15 cellular contexts compared by ENCODE assay signal in genomic region chr12:115763982-115764621, GRCh38.
DNase-seq lines count a peak whose midpoint lies in the region; ATAC-seq and TF ChIP-seq lines count a peak whose summit lies in the region.
"Had no signal": no experiment of that assay in that cellular context is flagged by ENCODE, and none has a peak within 500 bp of the region (broad histone marks: within the 10 kb centered on the region; RNA-seq: fewer than 3 reads in every experiment).

No MANE protein-coding gene starts in this region.

- no peaks in the 10 kb centered on the region for H3K36me3 ChIP-seq in SJCRH30
- H3K36me3 ChIP-seq in trophoblast cell (ENCODE audit: control insufficient read depth in 1 of 2, insufficient read depth in 2 of 2, low read length in 2 of 2): no peaks in the 10 kb centered on the region
- no peaks in the 10 kb centered on the region for H3K36me3 ChIP-seq in OCI-LY7 (ENCODE audit: insufficient read depth, low read length)
- H3K36me3 ChIP-seq: thoracic aorta had no signal

- peak; percentile 48 for DNase-seq in EH (ENCODE audit: low read depth)
- DNase-seq in NCI-H1105 treated with DMSO at 0.1 percent for 48 hours (lab: John Stamatoyannopoulos, UW): peak; percentile 84
- DNase-seq in SJCRH30: peak; percentile 5 to 7
- DNase-seq in trophoblast cell: no peak
- no peak for DNase-seq in NCI-H1694 (lab: John Stamatoyannopoulos, UW)
- no peak for DNase-seq in caudate nucleus (lab: John Stamatoyannopoulos, UW)
- DNase-seq in OCI-LY7 (ENCODE audit: low spot score): no peak
- DNase-seq: activated CD8-positive, alpha-beta memory T cell treated with anti-CD3 and anti-CD28 coated beads for 24 hours; cortex of kidney; GOT3; kidney glomerular epithelial cell; NCI-H2171 treated with DMSO at 0.1 percent for 48 hours had no signal

- TF ChIP-seq CTCF in OCI-LY7 (conservative IDR thresholded peaks at IDR 0.05; ENCODE audit: low read length): no peak

- H3K4ac ChIP-seq in trophoblast cell (ENCODE audit: low read depth, low read length): no peak overlapping the region

- no peak overlapping the region for H3K4me2 ChIP-seq in trophoblast cell (ENCODE audit: low read length)
- H3K4me2 ChIP-seq in OCI-LY7 (ENCODE audit: low read length): no peak overlapping the region

- intact Hi-C loops in OCI-LY7 (cut with micrococcal nuclease; ENCODE audit: unreplicated experiment): no loop called here

- no peak overlapping the region for H2AK5ac ChIP-seq in trophoblast cell (ENCODE audit: low read length)

- no peak overlapping the region for H4K12ac ChIP-seq in trophoblast cell (ENCODE audit: low read depth, low read length)

- H3K18ac ChIP-seq in trophoblast cell (ENCODE audit: low read length): no peak overlapping the region

- no peak overlapping the region for H2BK120ac ChIP-seq in trophoblast cell (ENCODE audit: insufficient read depth, low read length, poor library complexity)

- H4K91ac ChIP-seq in trophoblast cell (ENCODE audit: low read depth, low read length): peak overlapping the region; percentile 20

- POLR2A ChIA-PET in OCI-LY7 (lab: Charles Lee): no interaction called here

- H4K8ac ChIP-seq in trophoblast cell (ENCODE audit: low read depth, low read length): no peak overlapping the region

- H3K79me2 ChIP-seq in trophoblast cell (ENCODE audit: control insufficient read depth, insufficient read depth, low read length, poor library complexity) (no peaks in the 10 kb centered on the region), OCI-LY7 (ENCODE audit: insufficient read depth, low read depth, low read length) (no peaks in the 10 kb centered on the region)

- BruUV-seq in OCI-LY7 (replicated peaks; lab: Mats Ljungman, UMichigan): no TSS peak

- H3K27me3 ChIP-seq in SJCRH30 (no peaks in the 10 kb centered on the region; the same call in 1 of the 2 replicates), trophoblast cell (ENCODE audit: insufficient read depth, low read length) (no peaks in the 10 kb centered on the region)
- H3K27me3 ChIP-seq: body of pancreas had no signal

- no peak overlapping the region for H2BK5ac ChIP-seq in trophoblast cell (ENCODE audit: low read depth, low read length, poor library complexity)

- no CpG with 5 or more reads among the region's 3 CpGs for WGBS in trophoblast cell (ENCODE audit: extremely low coverage, insufficient coverage, insufficient read length)

- no peak overlapping the region for H2BK12ac ChIP-seq in trophoblast cell (ENCODE audit: low read length)

- H3K4me1 ChIP-seq in SJCRH30 (no peaks in the 10 kb centered on the region), trophoblast cell (ENCODE audit: control insufficient read depth in 1 of 2, insufficient read depth in 2 of 2, low read length in 2 of 2) (peaks cover 5 to 6% of the 10 kb centered on the region in 2 experiments), OCI-LY7 (ENCODE audit: insufficient read depth, low read length, poor library complexity, severe bottlenecking) (no peaks in the 10 kb centered on the region)
- H3K4me1 ChIP-seq: body of pancreas had no signal

- no peaks in the 10 kb centered on the region for H4K20me1 ChIP-seq in OCI-LY7 (ENCODE audit: insufficient read depth, low read length)

- H3K79me1 ChIP-seq in trophoblast cell (ENCODE audit: low read length): peaks cover 3% of the 10 kb centered on the region

- no peaks in the 10 kb centered on the region for H3K9me2 ChIP-seq in OCI-LY7 (ENCODE audit: insufficient read depth, low read length)

- H3K4me3 ChIP-seq in SJCRH30 (no peak overlapping the region), trophoblast cell (ENCODE audit: low read depth, low read length) (no peak overlapping the region), OCI-LY7 (ENCODE audit: low read depth, low read length, poor library complexity, severe bottlenecking) (no peak overlapping the region)
- H3K4me3 ChIP-seq: body of pancreas, thoracic aorta had no signal

- no peak overlapping the region for H2AFZ ChIP-seq in trophoblast cell (ENCODE audit: insufficient read depth, low read length, poor library complexity)
- H2AFZ ChIP-seq in OCI-LY7 (ENCODE audit: low read length): no peak overlapping the region

- no peak overlapping the region for H3K23ac ChIP-seq in trophoblast cell (ENCODE audit: low read length)

- H3K14ac ChIP-seq in trophoblast cell (ENCODE audit: low read length): peak overlapping the region; percentile 8

- no peak overlapping the region for H3K9ac ChIP-seq in trophoblast cell (ENCODE audit: low read length)

- H3K27ac ChIP-seq in SJCRH30 (no peak overlapping the region), trophoblast cell (ENCODE audit: low read depth, low read length) (peak overlapping the region; percentile 7), caudate nucleus (ENCODE audit: low read depth, low read length) (no peak overlapping the region), OCI-LY7 (ENCODE audit: low read depth, low read length, poor library complexity, severe bottlenecking) (no peak overlapping the region)
- H3K27ac ChIP-seq: body of pancreas, thoracic aorta had no signal

- H3K9me3 ChIP-seq in SJCRH30 (replicated peaks) (no peaks in the 10 kb centered on the region), trophoblast cell (ENCODE audit: insufficient read depth, low read depth, low read length) (no peaks in the 10 kb centered on the region), OCI-LY7 (ENCODE audit: low read length) (no peaks in the 10 kb centered on the region)
- H3K9me3 ChIP-seq: body of pancreas, thoracic aorta had no signal

- CTCF ChIA-PET in OCI-LY7 (lab: Charles Lee; ENCODE audit: unreplicated experiment): no interaction called here

- no peak for ATAC-seq in GM21576 (IDR thresholded peaks at IDR 0.05; ENCODE audit: unreplicated experiment)
- ATAC-seq: body of pancreas had no signal

Comparison
In these comparisons a context has a peak if more than half of its experiments do, and no peak if none do; other contexts are left out.
1. DNase-seq: peak in EH (single experiment), NCI-H1105 treated with DMSO at 0.1 percent for 48 hours (single experiment) and SJCRH30 (2 of 2); none in trophoblast cell (0 of 2), NCI-H1694 (single experiment), caudate nucleus (0 of 61) and OCI-LY7 (single experiment).